26 cellular contexts compared by ENCODE assay signal in genomic region chr6:113762611-113763010, GRCh38.
DNase-seq lines count a peak whose midpoint lies in the region; ATAC-seq, FAIRE-seq and TF ChIP-seq lines count a peak whose summit lies in the region.
"Had no signal": no experiment of that assay in that cellular context is flagged by ENCODE, and none has a peak within 500 bp of the region (broad histone marks: within the 10 kb centered on the region; RNA-seq: fewer than 3 reads in every experiment).

No MANE protein-coding gene starts in this region.

- H2AFZ ChIP-seq in PC-3 (ENCODE audit: low read length), result 0 out of 2 replicates have a peak overlapping the region, but pooled peaks have one; percentile 35

- H3K27me3 ChIP-seq in PC-3 (ENCODE audit: low read length) (no peaks in the 10 kb centered on the region), neutrophil (no peaks in the 10 kb centered on the region)
- H3K27me3 ChIP-seq: brain microvascular endothelial cell, colonic mucosa, thyroid gland had no signal

- CTCF ChIA-PET in PC-3 (lab: Charles Lee), result no interaction called here

- H3K9me3 ChIP-seq in PC-3 (ENCODE audit: low read length) (no peaks in the 10 kb centered on the region), neutrophil (no peaks in the 10 kb centered on the region)
- H3K9me3 ChIP-seq: colonic mucosa, lower lobe of right lung, thyroid gland had no signal

- intact Hi-C loops in PC-3 (cut with micrococcal nuclease), result no loop called here

- no peak for DNase-seq in GM12892 (ENCODE audit: insufficient read length)
- no peak for DNase-seq in PC-3
- DNase-seq in epithelial cell of prostate (ENCODE audit: low read depth, low spot score), result no peak
- no peak for DNase-seq in stimulated activated CD4-positive, alpha-beta T cell treated with anti-CD3 and anti-CD28 coated beads, Interleukin-4, amount 100 ng/mL, for 1 hour
- DNase-seq in kidney glomerular epithelial cell (lab: John Stamatoyannopoulos, UW), result no peak
- no peak for DNase-seq in NCI-H69 (lab: John Stamatoyannopoulos, UW)
- DNase-seq: activated B cell treated with CpG ODN at 0.5 μM for 24 hours; activated CD4-positive, alpha-beta memory T cell treated with anti-CD3 and anti-CD28 coated beads for 36 hours; activated gamma-delta T cell; activated naive CD8-positive, alpha-beta T cell treated with anti-CD3 and anti-CD28 coated beads, Interleukin-2, amount 50 U/mL, for 24 hours; brain microvascular endothelial cell; colonic mucosa; DMS53; GF-D8; HFFc6; immature natural killer cell; lower lobe of right lung; NCI-H1417; NCI-H446 treated with DMSO at 0.1 percent for 48 hours; occipital lobe; retina; RPMI8226; stimulated activated CD4-positive, alpha-beta T cell treated with anti-CD3 and anti-CD28 coated beads, Interleukin-4, amount 100 ng/mL, for 4 hours; thyroid gland had no signal

- no peaks in the 10 kb centered on the region for H3K36me3 ChIP-seq in PC-3 (ENCODE audit: low read depth, low read length)
- no peaks in the 10 kb centered on the region for H3K36me3 ChIP-seq in neutrophil
- H3K36me3 ChIP-seq: brain microvascular endothelial cell, colonic mucosa, lower lobe of right lung, thyroid gland had no signal

- H3K9ac ChIP-seq in PC-3 (ENCODE audit: low read length), result peak overlapping the region; percentile 69

- H3K4me3 ChIP-seq in PC-3 (ENCODE audit: low read length) (no peak overlapping the region; the same call in 1 of the 2 replicates), neutrophil (ENCODE audit: low read depth in 1 of 2, low read length in 1 of 2) (peak overlapping the region; percentile 1 to 35)
- H3K4me3 ChIP-seq: colonic mucosa, lower lobe of right lung, thyroid gland had no signal

- no peaks in the 10 kb centered on the region for H4K20me1 ChIP-seq in PC-3 (ENCODE audit: low read length)

- BruUV-seq in PC-3 (replicated peaks; lab: Mats Ljungman, UMichigan), result no TSS peak

- H3F3A ChIP-seq in PC-3 (ENCODE audit: low read length, unreplicated experiment), result no peaks in the 10 kb centered on the region

- H3K79me2 ChIP-seq in PC-3 (ENCODE audit: low read length), result no peaks in the 10 kb centered on the region

- peak overlapping the region; percentile 75 for H3K4me2 ChIP-seq in PC-3 (ENCODE audit: low read length)

- ATAC-seq in PC-3 (no peak), HG03159 (IDR thresholded peaks at IDR 0.05; ENCODE audit: unreplicated experiment) (no peak)
- ATAC-seq: activated naive CD8-positive, alpha-beta T cell treated with anti-CD3 and anti-CD28 coated beads, Interleukin-2, amount 50 U/mL, for 24 hours; lower lobe of right lung had no signal

- FAIRE-seq in GM12892 (lab: Jason Lieb, UNC), result peak; percentile 40

- POLR2A ChIA-PET in PC-3 (lab: Charles Lee; ENCODE audit: unreplicated experiment), result no interaction called here

- TF ChIP-seq CTCF in PC-3 (conservative IDR thresholded peaks at IDR 0.05; ENCODE audit: low read depth, low read length) (no peak), neutrophil (IDR thresholded peaks at IDR 0.05) (no peak)

- TF ChIP-seq POLR2A in GM12892 (IDR thresholded peaks at IDR 0.05; ENCODE audit: low read depth, low read length), result no peak

- no peaks in the 10 kb centered on the region for H3K9me2 ChIP-seq in PC-3 (replicated peaks; ENCODE audit: low read length)

- peaks cover 23% of the 10 kb centered on the region for H3K4me1 ChIP-seq in PC-3 (ENCODE audit: insufficient read depth, low read length)
- peaks cover 68 to 71% of the 10 kb centered on the region in 2 experiments for H3K4me1 ChIP-seq in neutrophil (ENCODE audit: control insufficient read depth in 1 of 2, insufficient read depth in 1 of 2, low read depth in 1 of 2, low read length in 1 of 2)
- H3K4me1 ChIP-seq: colonic mucosa, thyroid gland had no signal

- H3K27ac ChIP-seq in PC-3 (ENCODE audit: low read length) (peak overlapping the region; percentile 99), epithelial cell of prostate (peak overlapping the region; percentile 88), neutrophil (peak overlapping the region; percentile 92)
- H3K27ac ChIP-seq: brain microvascular endothelial cell, colonic mucosa, lower lobe of right lung, thyroid gland had no signal
